ENCODE assay signal across 8 cellular contexts in the genomic region with DNA sequence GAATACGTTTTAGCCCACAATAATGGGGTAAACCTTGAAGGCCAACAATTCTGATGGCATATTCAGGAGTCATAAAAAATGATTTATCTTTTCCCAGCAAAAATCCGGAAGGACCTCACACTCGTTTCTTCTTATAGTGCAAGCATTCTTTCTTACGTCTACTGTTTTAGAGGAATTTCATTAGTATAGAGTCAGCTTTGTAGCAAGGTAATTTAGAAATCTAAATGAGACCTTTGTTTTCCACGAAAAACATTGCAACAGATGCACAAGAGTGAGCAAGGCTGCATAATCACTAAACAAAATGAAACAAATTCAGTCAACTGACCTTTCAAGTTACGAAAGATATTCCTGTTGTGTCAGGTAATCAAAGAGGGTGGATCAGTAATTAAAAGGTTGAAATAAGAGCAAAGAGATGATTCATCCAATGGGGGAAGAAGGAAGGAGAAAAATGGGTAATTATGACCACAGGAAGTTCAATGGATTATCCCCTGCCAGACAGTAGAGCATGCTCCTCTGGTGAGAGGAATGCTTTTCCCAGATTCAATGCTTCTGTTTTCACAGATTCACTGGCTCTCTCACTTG. TPM values are rescaled to one million over a fixed set of nuclear protein-coding genes. Genes with fewer than 3 reads are reported as not detected.
DNase-seq lines count a peak whose midpoint lies in the region; ATAC-seq and TF ChIP-seq lines count a peak whose summit lies in the region.

No MANE protein-coding gene starts in this region.

- no peaks in the 10 kb centered on the region for H3K9me3 ChIP-seq in CD8-positive, alpha-beta T cell (ENCODE audit: low read length)
- H3K9me3 ChIP-seq in mesenchymal stem cell (ENCODE audit: control insufficient read depth, low read length): no peaks in the 10 kb centered on the region

- peaks cover 5% of the 10 kb centered on the region for H3K9me3 Mint-ChIP-seq in CD8-positive, alpha-beta T cell

- peak overlapping the region; percentile 95 for H3K4me3 ChIP-seq in CD8-positive, alpha-beta T cell (ENCODE audit: low read depth, low read length)
- H3K4me3 ChIP-seq in Jurkat, Clone E6-1 (ENCODE audit: low read length): peak overlapping the region; percentile 99
- H3K4me3 ChIP-seq in astrocyte of the cerebellum (ENCODE audit: low read depth, low read length) (peak overlapping the region; percentile 99), mesenchymal stem cell (ENCODE audit: insufficient read depth in 1 of 2, low read depth in 1 of 2, low read length in 2 of 2) (peak overlapping the region in 1 of 2 experiments; percentile 92)

- H3K4me1 Mint-ChIP-seq in CD8-positive, alpha-beta T cell (ENCODE audit: low read depth): peaks cover 45% of the 10 kb centered on the region

- no peak overlapping the region for H2BK12ac ChIP-seq in mesenchymal stem cell (ENCODE audit: low read length in 2 of 2)

- H3K27ac Mint-ChIP-seq in CD8-positive, alpha-beta T cell: peak overlapping the region; percentile 100

- H3K36me3 ChIP-seq in CD8-positive, alpha-beta T cell (ENCODE audit: insufficient read depth, low read length): no peaks in the 10 kb centered on the region
- H3K36me3 ChIP-seq in mesenchymal stem cell (ENCODE audit: control insufficient read depth in 1 of 2, insufficient read depth in 2 of 2, low read depth in 1 of 2, low read length in 2 of 2): peaks cover 0 to 5% of the 10 kb centered on the region in 2 experiments

- no peak overlapping the region for H3K14ac ChIP-seq in mesenchymal stem cell (ENCODE audit: low read length in 2 of 2)

- H3K36me3 Mint-ChIP-seq in CD8-positive, alpha-beta T cell: peaks cover 26% of the 10 kb centered on the region

- no peak overlapping the region for H3K23ac ChIP-seq in mesenchymal stem cell (ENCODE audit: low read length in 2 of 2)

- H2BK5ac ChIP-seq in mesenchymal stem cell (ENCODE audit: low read depth, low read length, poor library complexity, severe bottlenecking): no peak overlapping the region

- H3K27ac ChIP-seq in CD8-positive, alpha-beta T cell (ENCODE audit: low read depth, low read length): peak overlapping the region; percentile 97
- H3K27ac ChIP-seq in mesenchymal stem cell (ENCODE audit: low read length, poor library complexity, severe bottlenecking): peak overlapping the region; percentile 62

- in situ Hi-C loops in astrocyte of the cerebellum (cut with HindIII; ENCODE audit: low sequenced_read_pairs): no loop called here

- H4K91ac ChIP-seq in mesenchymal stem cell (ENCODE audit: low read length): no peak overlapping the region

- H3K4me3 Mint-ChIP-seq in CD8-positive, alpha-beta T cell: peak overlapping the region; percentile 100

- peaks cover 37% of the 10 kb centered on the region for H3K4me1 ChIP-seq in CD8-positive, alpha-beta T cell (ENCODE audit: insufficient read depth, low read length)
- peaks cover 5% of the 10 kb centered on the region for H3K4me1 ChIP-seq in mesenchymal stem cell (ENCODE audit: control insufficient read depth, insufficient read depth, low read depth, low read length)

- H4K8ac ChIP-seq in mesenchymal stem cell (ENCODE audit: low read length): no peak overlapping the region

- H2AFZ ChIP-seq in mesenchymal stem cell (ENCODE audit: low read depth, low read length): no peak overlapping the region

- H2BK15ac ChIP-seq in mesenchymal stem cell (ENCODE audit: low read depth, poor library complexity, severe bottlenecking): no peak overlapping the region

- no peak overlapping the region for H3K4ac ChIP-seq in mesenchymal stem cell (ENCODE audit: low read depth in 1 of 2, low read length in 2 of 2)

- CTCF ChIA-PET in CD8-positive, alpha-beta T cell (lab: Charles Lee): interaction anchor here (1.1 to 1.2 kb wide), 2 partner anchors 248 to 1686 kb away, joined by 4 to 5 read pairs; a partner anchor contains a TSS

- no peaks in the 10 kb centered on the region for H3K27me3 Mint-ChIP-seq in CD8-positive, alpha-beta T cell (ENCODE audit: low read depth)

- H3K9ac ChIP-seq in mesenchymal stem cell (ENCODE audit: low read length): peak overlapping the region; percentile 98

- POLR2A ChIA-PET in CD8-positive, alpha-beta T cell (lab: Charles Lee): interaction anchor here (1.0 to 3.8 kb wide), 5 partner anchors 22 to 248 kb away, joined by 3 to 23 read pairs (median 4); a partner anchor contains a TSS

- peak overlapping the region; percentile 41 for H3K4me2 ChIP-seq in mesenchymal stem cell (ENCODE audit: low read length, poor library complexity, severe bottlenecking)

- H3K18ac ChIP-seq in mesenchymal stem cell (ENCODE audit: low read depth in 1 of 2, low read length in 2 of 2): no peak overlapping the region

- no peaks in the 10 kb centered on the region for H3K79me1 ChIP-seq in mesenchymal stem cell (replicated peaks; ENCODE audit: low read length, poor library complexity, severe bottlenecking)

- no peak overlapping the region for H2AK5ac ChIP-seq in mesenchymal stem cell (ENCODE audit: low read length, severe bottlenecking)

- no peak overlapping the region for H2BK120ac ChIP-seq in mesenchymal stem cell (ENCODE audit: low read depth, low read length)

- H3K27me3 ChIP-seq in CD8-positive, alpha-beta T cell (ENCODE audit: insufficient read depth, low read length): no peaks in the 10 kb centered on the region
- H3K27me3 ChIP-seq in mesenchymal stem cell (ENCODE audit: control insufficient read depth in 1 of 2, insufficient read depth in 1 of 2, low read length in 2 of 2): no peaks in the 10 kb centered on the region

- no peak for TF ChIP-seq CTCF in CD8-positive, alpha-beta T cell (IDR thresholded peaks at IDR 0.05)
- TF ChIP-seq CTCF in astrocyte of the cerebellum (IDR thresholded peaks at IDR 0.05; ENCODE audit: low read depth, low read length, missing control alignments): no peak

- intact Hi-C loops in CD8-positive, alpha-beta T cell (cut with DNase I, micrococcal nuclease): loop anchor here (1.0 to 10.0 kb wide), 8 partner anchors 22 to 1804 kb away; a partner anchor contains a TSS

- no peak for DNase-seq in CD8-positive, alpha-beta T cell
- DNase-seq in Jurkat, Clone E6-1 (ENCODE audit: low read depth, low spot score): no peak
- DNase-seq in astrocyte of the cerebellum (ENCODE audit: low read depth) (no peak), mesenchymal stem cell (peak; percentile 37), NCI-H1105 (lab: John Stamatoyannopoulos, UW) (no peak), UCSD-AML1 (lab: John Stamatoyannopoulos, UW; ENCODE audit: unreplicated experiment) (no peak)
- no peak for DNase-seq in stimulated activated CD4-positive, alpha-beta T cell treated with anti-CD3 and anti-CD28 coated beads, Interleukin-2, amount 100 ng/mL, for 24 hours

- no peak for ATAC-seq in CD8-positive, alpha-beta T cell
- ATAC-seq in HG03045 (IDR thresholded peaks at IDR 0.05; ENCODE audit: unreplicated experiment): no peak

- 38% methylated on average over 4 of the region's 6 CpGs for WGBS in mesenchymal stem cell

RNA-seq across cellular contexts. Expression of a gene that starts 0.6 kb away (rescaled TPM):
- total RNA-seq in CD8-positive, alpha-beta T cell: 100 to 1,000 TPM; 732 to 774 TPM
- polyA plus RNA-seq in Jurkat, Clone E6-1 (2012; ENCODE audit: insufficient read depth, insufficient read length): 397 TPM
- polyA plus RNA-seq in mesenchymal stem cell (2013, experiment 1 of 2): 385 TPM
- polyA plus RNA-seq in mesenchymal stem cell (2013, experiment 2 of 2): 375 TPM

RNA-seq across cellular contexts. Expression of a gene that starts 22.1 kb away (rescaled TPM):
- 10 to 100 TPM; 64.4 to 66.6 TPM for total RNA-seq in CD8-positive, alpha-beta T cell
- polyA plus RNA-seq in Jurkat, Clone E6-1 (2012; ENCODE audit: insufficient read depth, insufficient read length): 69.8 TPM
- 27.1 TPM for polyA plus RNA-seq in mesenchymal stem cell (2013, experiment 1 of 2)
- 26.6 TPM for polyA plus RNA-seq in mesenchymal stem cell (2013, experiment 2 of 2)

RNA-seq across cellular contexts. Expression of a gene that starts 41.8 kb away (rescaled TPM):
- total RNA-seq in CD8-positive, alpha-beta T cell: 10 to 100 TPM; 46.0 to 46.4 TPM
- polyA plus RNA-seq in Jurkat, Clone E6-1 (2012; ENCODE audit: insufficient read depth, insufficient read length): 28.4 TPM
- polyA plus RNA-seq in mesenchymal stem cell (2013, experiment 1 of 2): 55.7 TPM
- 59.7 TPM for polyA plus RNA-seq in mesenchymal stem cell (2013, experiment 2 of 2)
